ENCODE assay signal across 1 cellular context in genomic region chr3:10758304-10759037, GRCh38.
TF ChIP-seq lines count a peak whose summit lies in the region.

No MANE protein-coding gene starts in this region.

TF ChIP-seq in HepG2, 621 proteins besides CTCF, POLR2A, EP300 and RAD21 (continued from another document):
- TF ChIP-seq ZBTB44 (CRISPR knock-in tag; IDR thresholded peaks at IDR 0.05): no peak
- TF ChIP-seq FLYWCH1 (CRISPR knock-in tag; IDR thresholded peaks at IDR 0.05): no peak
- 0 out of 2 replicates have a peak, but pooled peaks have one; percentile 61 for TF ChIP-seq ZNF619 (CRISPR knock-in tag; IDR thresholded peaks at IDR 0.05)
